In the genomic region with DNA sequence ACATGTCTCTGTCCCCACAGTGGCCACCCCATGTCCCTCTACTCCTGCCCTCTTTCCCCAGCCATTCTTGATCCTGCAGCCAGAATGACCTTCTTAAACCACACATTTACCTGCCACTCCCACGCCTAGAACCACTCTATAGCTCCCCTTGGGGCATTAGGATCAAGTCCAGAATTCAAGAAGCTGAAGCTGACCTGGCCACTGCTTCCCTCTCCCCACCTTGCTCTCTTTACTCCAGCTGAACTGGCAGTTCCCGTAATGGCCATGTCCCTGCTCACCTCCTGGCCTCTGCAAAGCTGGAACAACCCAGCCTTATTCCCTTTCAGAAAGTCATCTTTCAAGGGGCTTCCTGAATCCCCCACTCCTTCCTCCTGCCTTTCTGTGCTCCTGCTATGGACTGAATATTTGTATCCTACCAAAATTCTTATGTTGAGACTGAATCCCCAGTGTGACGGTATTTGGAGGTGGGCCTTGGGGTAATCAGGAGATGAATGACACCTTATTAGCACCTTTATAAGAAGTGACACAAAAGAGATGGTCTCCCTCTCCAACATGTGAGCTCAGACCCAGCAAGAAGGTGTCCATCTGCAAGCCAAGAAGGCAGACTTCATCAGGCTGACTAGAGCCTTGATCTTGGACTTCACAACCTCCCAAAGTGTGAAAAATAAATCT, we compare ENCODE assay signal across 9 cellular contexts. TPM values are rescaled to one million over a fixed set of nuclear protein-coding genes. Genes with fewer than 3 reads are reported as not detected.
DNase-seq lines count a peak whose midpoint lies in the region; ATAC-seq, FAIRE-seq and TF ChIP-seq lines count a peak whose summit lies in the region.
"Had no signal": no experiment of that assay in that cellular context is flagged by ENCODE, and none has a peak within 500 bp of the region (broad histone marks: within the 10 kb centered on the region; RNA-seq: fewer than 3 reads in every experiment).

No MANE protein-coding gene starts in this region.

- BruUV-seq in Panc1 (replicated peaks; lab: Mats Ljungman, UMichigan) = no TSS peak
- no TSS peak for BruUV-seq in endothelial cell of umbilical vein (replicated peaks; lab: Mats Ljungman, UMichigan)

- ATAC-seq in Panc1 = no peak
- ATAC-seq in left lobe of liver = no peak
- no peak for ATAC-seq in GM21717 (IDR thresholded peaks at IDR 0.05; ENCODE audit: unreplicated experiment)

- TF ChIP-seq CTCF in GM12865 (IDR thresholded peaks at IDR 0.05; ENCODE audit: insufficient read depth, low read depth, low read length, missing control alignments) = no peak
- no peak for TF ChIP-seq CTCF in Panc1 (IDR thresholded peaks at IDR 0.05)
- TF ChIP-seq CTCF in endothelial cell of umbilical vein (IDR thresholded peaks at IDR 0.05; ENCODE audit: extremely low read depth in 1 of 2, insufficient read depth in 1 of 2, low read depth in 1 of 2, low read length in 2 of 2) = no peak
- no peak for TF ChIP-seq CTCF in sigmoid colon (IDR thresholded peaks at IDR 0.05)

- H3K27me3 ChIP-seq in Panc1 (ENCODE audit: control insufficient read depth, insufficient read depth, low read length) (no peaks in the 10 kb centered on the region), endothelial cell of umbilical vein (ENCODE audit: control insufficient read depth in 2 of 2, insufficient read depth in 2 of 2, low read length in 2 of 2) (no peaks in the 10 kb centered on the region), sigmoid colon (no peaks in the 10 kb centered on the region)

- H3K4me2 ChIP-seq in endothelial cell of umbilical vein (ENCODE audit: insufficient read depth, low read length) = peak overlapping the region; percentile 69

- H2AFZ ChIP-seq in endothelial cell of umbilical vein (ENCODE audit: low read depth, low read length) = no peak overlapping the region

- no peak for TF ChIP-seq EP300 in sigmoid colon (IDR thresholded peaks at IDR 0.05)

- dilution Hi-C loops in endothelial cell of umbilical vein (cut with MboI; ENCODE audit: extremely low pct_ligation_motif_present, low sequenced_read_pairs) = no loop called here

- POLR2A ChIA-PET in Panc1 (lab: Charles Lee) = no interaction called here
- POLR2A ChIA-PET in endothelial cell of umbilical vein (lab: Charles Lee) = no interaction called here

- H3K36me3 ChIP-seq in Panc1 (ENCODE audit: control insufficient read depth, insufficient read depth, low read length) (no peaks in the 10 kb centered on the region; the same call in 1 of the 2 replicates), endothelial cell of umbilical vein (ENCODE audit: control insufficient read depth in 2 of 2, extremely low read depth in 1 of 2, insufficient read depth in 2 of 2, low read length in 2 of 2) (peaks cover 4 to 11% of the 10 kb centered on the region in 2 experiments), sigmoid colon (peaks cover 3 to 20% (median 6%) of the 10 kb centered on the region in 4 donors)

- TF ChIP-seq POLR2A in endothelial cell of umbilical vein (IDR thresholded peaks at IDR 0.05; ENCODE audit: low read depth, low read length) (no peak), sigmoid colon (IDR thresholded peaks at IDR 0.05) (no peak)

- H3K4me3 ChIP-seq in GM12865 (ENCODE audit: low read depth, low read length) (peak overlapping the region; percentile 71; the same call in 1 of the 2 replicates), Panc1 (ENCODE audit: low read depth in 2 of 2, low read length in 2 of 2) (no peak overlapping the region), endothelial cell of umbilical vein (replicated peaks in 1 of 3; ENCODE audit: insufficient read depth in 1 of 3, low read depth in 1 of 3, low read length in 3 of 3) (no peak overlapping the region), sigmoid colon (peak overlapping the region in 1 of 4 donors; percentile 100)

- DNase-seq in GM12865 (ENCODE audit: low read depth) = no peak
- no peak for DNase-seq in Panc1 (ENCODE audit: low read depth, low spot score)
- DNase-seq in endothelial cell of umbilical vein (ENCODE audit: low read depth, low spot score) = no peak
- DNase-seq in sigmoid colon = no peak
- no peak for DNase-seq in RCC 7860 (ENCODE audit: low spot score)
- DNase-seq in left lobe of liver (ENCODE audit: low spot score) = no peak
- no peak for DNase-seq in DMS 273 treated with DMSO at 0.1 percent for 48 hours (lab: John Stamatoyannopoulos, UW)

- no peak for FAIRE-seq in endothelial cell of umbilical vein (lab: Jason Lieb, UNC)
- FAIRE-seq in RCC 7860 (lab: Jason Lieb, UNC) = no peak

- H3K79me2 ChIP-seq in endothelial cell of umbilical vein (ENCODE audit: control insufficient read depth, insufficient read depth, low read length) = peaks cover 66% of the 10 kb centered on the region

- no peaks in the 10 kb centered on the region for H3K9me3 ChIP-seq in Panc1 (ENCODE audit: control insufficient read depth, insufficient read depth, low read depth, low read length)
- H3K9me3 ChIP-seq in endothelial cell of umbilical vein (replicated peaks; ENCODE audit: control insufficient read depth, insufficient read depth, low read length) = no peaks in the 10 kb centered on the region
- no peaks in the 10 kb centered on the region for H3K9me3 ChIP-seq in sigmoid colon

- no peaks in the 10 kb centered on the region for H4K20me1 ChIP-seq in endothelial cell of umbilical vein (replicated peaks; ENCODE audit: control insufficient read depth, extremely low read depth, insufficient read depth, low read length)

- 70 to 83% methylated on average over 3 of the region's 3 CpGs for WGBS in sigmoid colon, 2 donors

- H3K4me1 ChIP-seq in Panc1 (ENCODE audit: control insufficient read depth, insufficient read depth, low read length) (peaks cover 61% of the 10 kb centered on the region), endothelial cell of umbilical vein (ENCODE audit: control insufficient read depth, extremely low read depth, insufficient read depth, low read length) (peaks cover 63% of the 10 kb centered on the region), sigmoid colon (peaks cover 0 to 83% (median 77%) of the 10 kb centered on the region in 4 donors)

- intact Hi-C loops in Panc1 (cut with micrococcal nuclease; ENCODE audit: unreplicated experiment) = no loop called here
- intact Hi-C loops in endothelial cell of umbilical vein (cut with micrococcal nuclease) = loop anchor here (10.0 kb wide), 1 partner anchor 425 kb away; no protein-coding TSS in a partner anchor
- intact Hi-C loops in sigmoid colon (cut with DNase I) = no loop called here

- in situ Hi-C loops in Panc1 (cut with HindIII; ENCODE audit: low pct_unique_long_range_greater_than_20kb, low sequenced_read_pairs) = no loop called here

- no peaks in the 10 kb centered on the region for H3K9me1 ChIP-seq in endothelial cell of umbilical vein (replicated peaks; ENCODE audit: control insufficient read depth, extremely low read depth, insufficient read depth, low read length)

- H3K9ac ChIP-seq in endothelial cell of umbilical vein (replicated peaks; ENCODE audit: extremely low read depth, insufficient read depth, low read length) = peak overlapping the region; percentile 90

- CTCF ChIA-PET in Panc1 (lab: Charles Lee) = no interaction called here
- CTCF ChIA-PET in endothelial cell of umbilical vein (lab: Charles Lee) = interaction anchor here (0.5 to 3.3 kb wide), 6 partner anchors 9 to 346 kb away, joined by 3 to 20 read pairs (median 3); no protein-coding TSS in a partner anchor

- peak overlapping the region; percentile 44; the same call in 1 of the 2 replicates for H3K27ac ChIP-seq in Panc1 (ENCODE audit: low read length)
- H3K27ac ChIP-seq in endothelial cell of umbilical vein (ENCODE audit: insufficient read depth, low read depth, low read length) = peak overlapping the region; percentile 94
- H3K27ac ChIP-seq in sigmoid colon = peak overlapping the region; percentile 97 to 100 (median 100)

RNA-seq across cellular contexts. Expression of a gene that starts 3.8 kb away (rescaled TPM):
- total RNA-seq in Panc1 (2021; ENCODE audit: unreplicated experiment) = 4.5 TPM
- 2.8 TPM for polyA plus RNA-seq in Panc1 (2012; ENCODE audit: insufficient read length)
- total RNA-seq in endothelial cell of umbilical vein = 13.2 and 14.9 TPM in 2 replicates
- polyA plus RNA-seq in endothelial cell of umbilical vein = 26.5 and 33.7 TPM in 2 replicates
- polyA plus RNA-seq in endothelial cell of umbilical vein (2011; cell fraction: cytosol; rRNA removed) = 27.3 and 34.2 TPM in 2 replicates
- 74.3 and 77.1 TPM in 2 replicates for polyA plus RNA-seq in endothelial cell of umbilical vein (2011; cell fraction: nucleus; rRNA removed)
- 18.2 and 22.1 TPM in 2 replicates for polyA plus RNA-seq in endothelial cell of umbilical vein (2012)
- polyA minus RNA-seq in endothelial cell of umbilical vein = 30.1 and 41.8 TPM in 2 replicates
- 11.6 TPM for polyA minus RNA-seq in endothelial cell of umbilical vein (2011; cell fraction: cytosol; rRNA and poly(A)+ RNA removed)
- polyA minus RNA-seq in endothelial cell of umbilical vein (2011; cell fraction: nucleus; rRNA and poly(A)+ RNA removed) = 46.5 and 58.1 TPM in 2 replicates
- 100 to 1,000 TPM in 1 of 4 donors, 10 to 100 TPM in 3; 12.8 to 135 (median 21.9) TPM for total RNA-seq in sigmoid colon
- polyA plus RNA-seq in sigmoid colon = 10 to 100 TPM; 15.6 to 26.7 (median 16.9) TPM
- 9.0 TPM for total RNA-seq in left lobe of liver

RNA-seq across cellular contexts. Expression of a gene that starts 42.2 kb away (rescaled TPM):
- total RNA-seq in Panc1 (2021; ENCODE audit: unreplicated experiment) = 7.7 TPM
- polyA plus RNA-seq in Panc1 (2012; ENCODE audit: insufficient read length) = 5.3 TPM
- total RNA-seq in endothelial cell of umbilical vein = 6.3 and 7.8 TPM in 2 replicates
- polyA plus RNA-seq in endothelial cell of umbilical vein = 4.7 and 4.8 TPM in 2 replicates
- 1.8 and 2.6 TPM in 2 replicates for polyA plus RNA-seq in endothelial cell of umbilical vein (2011; cell fraction: cytosol; rRNA removed)
- 37.7 and 45.2 TPM in 2 replicates for polyA plus RNA-seq in endothelial cell of umbilical vein (2011; cell fraction: nucleus; rRNA removed)
- polyA plus RNA-seq in endothelial cell of umbilical vein (2012) = 2.9 and 3.0 TPM in 2 replicates
- polyA minus RNA-seq in endothelial cell of umbilical vein = 7.2 and 21.0 TPM in 2 replicates
- 1.0 TPM for polyA minus RNA-seq in endothelial cell of umbilical vein (2011; cell fraction: cytosol; rRNA and poly(A)+ RNA removed)
- polyA minus RNA-seq in endothelial cell of umbilical vein (2011; cell fraction: nucleus; rRNA and poly(A)+ RNA removed) = 18.8 and 22.5 TPM in 2 replicates
- 1 to 10 TPM; 2.9 to 7.1 (median 4.4) TPM for total RNA-seq in sigmoid colon
- 1 to 10 TPM in 2 of 3 donors, under 1 TPM in 1; 0.60 to 6.0 (median 2.8) TPM for polyA plus RNA-seq in sigmoid colon
- total RNA-seq in left lobe of liver = 2.3 TPM

RNA-seq across cellular contexts. Expression of a gene that starts 42.2 kb away (rescaled TPM):
- 39.4 TPM for total RNA-seq in Panc1 (2021; ENCODE audit: unreplicated experiment)
- 35.4 TPM for polyA plus RNA-seq in Panc1 (2012; ENCODE audit: insufficient read length)
- total RNA-seq in endothelial cell of umbilical vein = 68.0 and 74.7 TPM in 2 replicates
- polyA plus RNA-seq in endothelial cell of umbilical vein = 62.5 and 68.0 TPM in 2 replicates
- 44.1 and 52.8 TPM in 2 replicates for polyA plus RNA-seq in endothelial cell of umbilical vein (2011; cell fraction: cytosol; rRNA removed)
- polyA plus RNA-seq in endothelial cell of umbilical vein (2011; cell fraction: nucleus; rRNA removed) = 226 and 257 TPM in 2 replicates
- polyA plus RNA-seq in endothelial cell of umbilical vein (2012) = 45.8 and 53.6 TPM in 2 replicates
- polyA minus RNA-seq in endothelial cell of umbilical vein = 75.0 and 85.5 TPM in 2 replicates
- polyA minus RNA-seq in endothelial cell of umbilical vein (2011; cell fraction: cytosol; rRNA and poly(A)+ RNA removed) = 25.7 TPM
- 61.1 and 70.4 TPM in 2 replicates for polyA minus RNA-seq in endothelial cell of umbilical vein (2011; cell fraction: nucleus; rRNA and poly(A)+ RNA removed)
- total RNA-seq in sigmoid colon = 10 to 100 TPM; 43.5 to 49.9 (median 48.9) TPM
- polyA plus RNA-seq in sigmoid colon = 10 to 100 TPM; 35.4 to 54.5 (median 40.7) TPM
- total RNA-seq in left lobe of liver = 39.4 TPM

RNA-seq across cellular contexts. Expression of a gene that starts 42.8 kb away (rescaled TPM):
- total RNA-seq in Panc1 (2021; ENCODE audit: unreplicated experiment) (not detected), endothelial cell of umbilical vein (not detected in 2 replicates), sigmoid colon (under 1 TPM in 1 of 4 donors, not detected in 3; 0.54 TPM), left lobe of liver (not detected)
- polyA plus RNA-seq in Panc1 (2012; ENCODE audit: insufficient read length) = not detected
- polyA plus RNA-seq in endothelial cell of umbilical vein (not detected in 2 replicates), sigmoid colon (1 to 10 TPM in 1 of 3 donors, under 1 TPM in 2; 0.25 to 1.2 (median 0.69) TPM)
- not detected in 2 replicates for polyA plus RNA-seq in endothelial cell of umbilical vein (2011; cell fraction: cytosol; rRNA removed)
- not detected in 2 replicates for polyA plus RNA-seq in endothelial cell of umbilical vein (2011; cell fraction: nucleus; rRNA removed)
- polyA plus RNA-seq in endothelial cell of umbilical vein (2012) = not detected in 2 replicates
- polyA minus RNA-seq in endothelial cell of umbilical vein = not detected in 2 replicates
- polyA minus RNA-seq in endothelial cell of umbilical vein (2011; cell fraction: cytosol; rRNA and poly(A)+ RNA removed) = not detected
- polyA minus RNA-seq in endothelial cell of umbilical vein (2011; cell fraction: nucleus; rRNA and poly(A)+ RNA removed) = not detected in 2 replicates
- total RNA-seq: fibroblast of villous mesenchyme had no signal

Comparison
In these comparisons a context has a peak if more than half of its experiments do, and no peak if none do; other contexts are left out.
1. H3K27ac ChIP-seq: peak in every context shown above with its lines; median percentile 100 in sigmoid colon; 94 in endothelial cell of umbilical vein; 44 in Panc1.